ENCODE assay signal across 21 cellular contexts in the genomic region with DNA sequence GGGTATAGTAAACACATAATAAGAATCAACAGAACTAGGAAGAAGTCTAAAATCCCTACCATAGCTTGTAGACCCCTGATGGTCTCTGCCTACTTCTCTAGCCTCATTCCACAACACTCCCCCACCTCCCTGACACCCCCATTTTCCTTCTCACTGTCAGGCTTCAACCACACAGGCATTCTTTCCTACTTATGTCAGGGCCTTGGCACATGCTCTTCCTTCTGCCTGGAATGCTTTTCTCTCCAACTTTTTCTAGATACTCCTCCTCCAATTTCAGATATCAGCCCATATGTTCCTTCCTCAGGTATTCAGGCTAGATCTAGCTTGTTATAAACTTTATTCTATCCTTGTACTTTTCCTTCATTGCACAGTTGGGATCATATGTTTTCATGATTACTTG.
"Had no signal": no experiment of that assay in that cellular context is flagged by ENCODE, and none has a peak within 500 bp of the region (broad histone marks: within the 10 kb centered on the region; RNA-seq: fewer than 3 reads in every experiment).

No MANE protein-coding gene starts in this region.

- H3K36me3 ChIP-seq: adrenal gland, ascending aorta, cardiac muscle cell, esophagus squamous epithelium, neutrophil, ovary, prostate gland, right atrium auricular region, spleen, thoracic aorta, upper lobe of left lung had no signal

- H3K9me3 ChIP-seq: adrenal gland, ascending aorta, esophagus squamous epithelium, neutrophil, ovary, prostate gland, right atrium auricular region, spleen, thoracic aorta, upper lobe of left lung had no signal

- H3K27me3 ChIP-seq: adrenal gland, ascending aorta, cardiac muscle cell, ovary, right atrium auricular region, upper lobe of left lung had no signal

- ATAC-seq: activated T-helper 17 cell treated with anti-CD3 and anti-CD28 coated beads, Interleukin-2, amount 50 U/mL, for 72 hours had no signal

- H3K27ac ChIP-seq: adrenal gland, ascending aorta, cardiac muscle cell, esophagus squamous epithelium, neutrophil, ovary, prostate gland, right atrium auricular region, spleen, thoracic aorta, upper lobe of left lung had no signal

- H3K4me3 ChIP-seq: adrenal gland, ascending aorta, cardiac muscle cell, esophagus squamous epithelium, ovary, prostate gland, right atrium auricular region, spleen, thoracic aorta, upper lobe of left lung had no signal

- H3K4me1 ChIP-seq: adrenal gland, ascending aorta, esophagus squamous epithelium, prostate gland, right atrium auricular region, spleen, upper lobe of left lung had no signal

- DNase-seq: activated CD4-positive, alpha-beta T cell treated with anti-CD3 and anti-CD28 coated beads for 1 hour; activated CD8-positive, alpha-beta memory T cell treated with anti-CD3 and anti-CD28 coated beads for 24 hours; activated CD8-positive, alpha-beta memory T cell treated with anti-CD3 and anti-CD28 coated beads, Interleukin-2, amount 50 U/mL, for 4 hours; activated T-cell treated with anti-CD3 and anti-CD28 coated beads, Interleukin-2, amount 50 U/mL, for 24 hours; adrenal gland; cortex of kidney; endodermal cell; esophagus squamous epithelium; ovary; spleen; stimulated activated CD4-positive, alpha-beta T cell treated with anti-CD3 and anti-CD28 coated beads, Interleukin-4, amount 100 ng/mL, for 1 hour; stimulated activated naive CD4-positive, alpha-beta T cell; T-helper 9 cell; upper lobe of left lung had no signal
